ENCODE assay signal across 14 cellular contexts in genomic region chr14:104394606-104394910, GRCh38.
A peak's percentile ranks its signal among the peaks of the same experiment; 100 is the strongest.
DNase-seq lines count a peak whose midpoint lies in the region; ATAC-seq and TF ChIP-seq lines count a peak whose summit lies in the region.
"Had no signal": no experiment of that assay in that cellular context is flagged by ENCODE, and none has a peak within 500 bp of the region (broad histone marks: within the 10 kb centered on the region; RNA-seq: fewer than 3 reads in every experiment).

No MANE protein-coding gene starts in this region.

- no peak overlapping the region for H3K27ac ChIP-seq in left ventricle myocardium inferior (replicated peaks)
- H3K27ac ChIP-seq in esophagus muscularis mucosa (replicated peaks in 1 of 4), result no peak overlapping the region
- H3K27ac ChIP-seq: upper lobe of right lung had no signal

- TF ChIP-seq CTCF in left ventricle myocardium inferior (IDR thresholded peaks at IDR 0.05; ENCODE audit: borderline replicate concordance) (no peak), esophagus muscularis mucosa (IDR thresholded peaks at IDR 0.05) (no peak)

- no peak for TF ChIP-seq POLR2A in esophagus muscularis mucosa (IDR thresholded peaks at IDR 0.05; ENCODE audit: low read depth)

- 80% methylated on average over 1 of the region's 8 CpGs for WGBS in esophagus muscularis mucosa

- DNase-seq in left ventricle myocardium inferior, result peak; percentile 10
- DNase-seq in Right ventricle myocardium inferior (ENCODE audit: missing footprints), result no peak
- DNase-seq in NCI-H526 (lab: John Stamatoyannopoulos, UW), result peak; percentile 34 to 68
- peak; percentile 47 for DNase-seq in esophagus muscularis mucosa (ENCODE audit: extremely low spot score)
- DNase-seq in DMS 273 treated with DMSO at 0.1 percent for 48 hours (lab: John Stamatoyannopoulos, UW), result no peak
- DNase-seq in NK-92 treated with Interleukin-12 subunit alpha and Interleukin-12 subunit beta, amount 100 ng/mL, for 24 hours (lab: John Stamatoyannopoulos, UW), result no peak
- no peak for DNase-seq in left colon
- DNase-seq: esophagus squamous epithelium, hippocampal formation, IMR-90, NCI-H510A had no signal

- no peak for TF ChIP-seq EP300 in esophagus muscularis mucosa (IDR thresholded peaks at IDR 0.05)

- H3K36me3 ChIP-seq in left ventricle myocardium inferior (no peaks in the 10 kb centered on the region), esophagus muscularis mucosa (no peaks in the 10 kb centered on the region)
- H3K36me3 ChIP-seq: esophagus squamous epithelium, left lung, upper lobe of right lung had no signal

- ATAC-seq in Right ventricle myocardium inferior, result no peak
- ATAC-seq in left colon, result no peak
- ATAC-seq: Panc1 had no signal

- H3K9me3 ChIP-seq in left ventricle myocardium inferior (replicated peaks) (peaks cover 24% of the 10 kb centered on the region), esophagus muscularis mucosa (peaks cover 0 to 32% (median 21%) of the 10 kb centered on the region in 4 donors)

- intact Hi-C loops in left ventricle myocardium inferior (cut with micrococcal nuclease), result no loop called here
- intact Hi-C loops in Right ventricle myocardium inferior (cut with DNase I), result no loop called here
- intact Hi-C loops in esophagus muscularis mucosa (cut with DNase I), result no loop called here
- intact Hi-C loops in left colon (cut with DNase I, micrococcal nuclease), result no loop called here

- H3K4me1 ChIP-seq in left ventricle myocardium inferior (peaks cover 38% of the 10 kb centered on the region), esophagus muscularis mucosa (peaks cover 0 to 23% (median 10%) of the 10 kb centered on the region in 4 donors)
- H3K4me1 ChIP-seq: upper lobe of right lung had no signal

- H3K4me3 ChIP-seq in left ventricle myocardium inferior (no peak overlapping the region), esophagus muscularis mucosa (no peak overlapping the region)
- H3K4me3 ChIP-seq: esophagus squamous epithelium, left lung, upper lobe of right lung had no signal

- H3K27me3 ChIP-seq in left ventricle myocardium inferior (ENCODE audit: low read depth) (peaks cover 8% of the 10 kb centered on the region), esophagus muscularis mucosa (peaks cover 0 to 43% (median 0%) of the 10 kb centered on the region in 4 donors)
- H3K27me3 ChIP-seq: upper lobe of right lung had no signal

Comparison
In these comparisons a context has a peak if more than half of its experiments do, and no peak if none do; other contexts are left out.
1. DNase-seq: peak in left ventricle myocardium inferior (single experiment), NCI-H526 (2 of 2) and esophagus muscularis mucosa (single experiment); none in Right ventricle myocardium inferior (single experiment), DMS 273 treated with DMSO at 0.1 percent for 48 hours (single experiment), NK-92 treated with Interleukin-12 subunit alpha and Interleukin-12 subunit beta, amount 100 ng/mL, for 24 hours (single experiment) and left colon (0 of 2).